Comparison of ENCODE assay signal across 25 cellular contexts in genomic region chr12:61043838-61044237, GRCh38.
"Had no signal": no experiment of that assay in that cellular context is flagged by ENCODE, and none has a peak within 500 bp of the region (broad histone marks: within the 10 kb centered on the region; RNA-seq: fewer than 3 reads in every experiment).

No MANE protein-coding gene starts in this region.

- H3K4me2 ChIP-seq: PC-9, SK-N-SH had no signal

- H3K36me3 ChIP-seq: MG63, Peyer's patch had no signal

- H3K4me1 ChIP-seq: Peyer's patch had no signal

- H3K9ac ChIP-seq: SK-N-SH had no signal

- H3K27ac ChIP-seq: HL-60, PC-9, Peyer's patch had no signal

- ATAC-seq: T-cell had no signal

- H2AFZ ChIP-seq: PC-9 had no signal

- H3K9me3 ChIP-seq: MG63, Peyer's patch, SK-N-SH had no signal

- H3K27me3 ChIP-seq: MG63, Peyer's patch had no signal

- H3K4me3 ChIP-seq: MG63, PC-9, Peyer's patch had no signal

- DNase-seq: KBM-7; MG63; NCI-H1092; NCI-H1105 treated with DMSO at 0.1 percent for 48 hours; NCI-H1417 treated with DMSO at 0.1 percent for 48 hours; NCI-H146; NCI-H1694 treated with DMSO at 0.1 percent for 48 hours; NCI-H1930; NCI-H2081 treated with DMSO at 0.1 percent for 48 hours; NCI-H2171; NCI-H226; NCI-H446; NCI-H510A; NCI-H524 treated with DMSO at 0.1 percent for 48 hours; NCI-H69; NCI-H774; NK-92 treated with Interleukin-12 subunit alpha and Interleukin-12 subunit beta, amount 100 ng/mL, for 24 hours; OCI-M1; PC-9; Peyer's patch; SHP77; SK-N-SH; SW 1271; T-cell had no signal
